ENCODE assay signal across 8 cellular contexts in genomic region chr12:109927622-109928021, GRCh38. TPM values are rescaled to one million over a fixed set of nuclear protein-coding genes. Genes with fewer than 3 reads are reported as not detected.
A peak's percentile ranks its signal among the peaks of the same experiment; 100 is the strongest.
DNase-seq lines count a peak whose midpoint lies in the region; ATAC-seq and TF ChIP-seq lines count a peak whose summit lies in the region.

No MANE protein-coding gene starts in this region.

- no peaks in the 10 kb centered on the region for H3K9me3 Mint-ChIP-seq in activated naive CD4-positive, alpha-beta T cell treated with anti-CD3 and anti-CD28 coated beads, Interleukin-2, amount 50 U/mL, for 24 hours
- H3K9me3 Mint-ChIP-seq in stimulated activated naive B cell treated with anti-CD40 and anti-IgM and Interleukin-4, amounts not matched to agents 10 μg/mL and 1 μg/mL and 100 μg/mL, for 72 hours, result no peaks in the 10 kb centered on the region

- no peak for TF ChIP-seq POLR2A in Peyer's patch (IDR thresholded peaks at IDR 0.05)

- H3K27me3 ChIP-seq in A673 (replicated peaks; ENCODE audit: insufficient read depth, low read depth, low read length, poor library complexity) (no peaks in the 10 kb centered on the region), Peyer's patch (no peaks in the 10 kb centered on the region)

- TF ChIP-seq CTCF in A673 (conservative IDR thresholded peaks at IDR 0.05; ENCODE audit: low read depth, low read length) (peak; percentile 73), GM13976 (IDR thresholded peaks at IDR 0.05; ENCODE audit: borderline replicate concordance, control extremely low read depth, extremely low read depth, insufficient read depth, missing control alignments) (peak; percentile 20), Peyer's patch (IDR thresholded peaks at IDR 0.05) (peak in 5 of 6 experiments; percentile 31 to 70 (median 62))

- intact Hi-C loops in A673 (cut with micrococcal nuclease; ENCODE audit: unreplicated experiment), result loop anchor here (1.0 kb wide), 1 partner anchor 74 kb away; no protein-coding TSS in a partner anchor

- no peaks in the 10 kb centered on the region for H3K27me3 Mint-ChIP-seq in activated naive CD4-positive, alpha-beta T cell treated with anti-CD3 and anti-CD28 coated beads, Interleukin-2, amount 50 U/mL, for 24 hours
- H3K27me3 Mint-ChIP-seq in stimulated activated naive B cell treated with anti-CD40 and anti-IgM and Interleukin-4, amounts not matched to agents 10 μg/mL and 1 μg/mL and 100 μg/mL, for 72 hours, result no peaks in the 10 kb centered on the region

- DNase-seq in A673 (ENCODE audit: low spot score) (peak; percentile 63), GM13976 (ENCODE audit: low spot score) (peak; percentile 74), Peyer's patch (peak in 1 of 3 donors; percentile 73), iPS-NIHi11 (ENCODE audit: low spot score) (peak; percentile 78), NCI-H2029 (lab: John Stamatoyannopoulos, UW) (no peak)
- no peak for DNase-seq in stimulated activated naive B cell treated with anti-CD40 and anti-IgM and Interleukin-4, amounts not matched to agents 10 μg/mL and 1 μg/mL and 100 μg/mL, for 72 hours

- no peaks in the 10 kb centered on the region for H3K9me3 ChIP-seq in A673 (ENCODE audit: low read depth, low read length, poor library complexity, severe bottlenecking)
- H3K9me3 ChIP-seq in Peyer's patch, result no peaks in the 10 kb centered on the region

- H3K4me3 ChIP-seq in A673 (ENCODE audit: low read depth, low read length, poor library complexity, severe bottlenecking), result no peak overlapping the region
- no peak overlapping the region for H3K4me3 ChIP-seq in Peyer's patch

- POLR2A ChIA-PET in A673 (lab: Charles Lee; ENCODE audit: low non-redundant PET), result no interaction called here

- peak; percentile 60 to 75 for ATAC-seq in stimulated activated naive B cell treated with anti-CD40 and anti-IgM and Interleukin-4, amounts not matched to agents 10 μg/mL and 1 μg/mL and 100 μg/mL, for 72 hours (replicated peaks)
- ATAC-seq in HG03469 (IDR thresholded peaks at IDR 0.05; ENCODE audit: unreplicated experiment), result no peak

- peaks cover 7% of the 10 kb centered on the region for H3K36me3 Mint-ChIP-seq in activated naive CD4-positive, alpha-beta T cell treated with anti-CD3 and anti-CD28 coated beads, Interleukin-2, amount 50 U/mL, for 24 hours
- peaks cover 27 to 41% of the 10 kb centered on the region in 2 donors for H3K36me3 Mint-ChIP-seq in stimulated activated naive B cell treated with anti-CD40 and anti-IgM and Interleukin-4, amounts not matched to agents 10 μg/mL and 1 μg/mL and 100 μg/mL, for 72 hours

- CTCF ChIA-PET in A673 (lab: Charles Lee), result interaction anchor here (0.6 kb wide), 2 partner anchors 74 to 365 kb away, joined by 3 to 4 read pairs; no protein-coding TSS in a partner anchor

- no peak overlapping the region for H3K4me3 Mint-ChIP-seq in activated naive CD4-positive, alpha-beta T cell treated with anti-CD3 and anti-CD28 coated beads, Interleukin-2, amount 50 U/mL, for 24 hours
- no peak overlapping the region for H3K4me3 Mint-ChIP-seq in stimulated activated naive B cell treated with anti-CD40 and anti-IgM and Interleukin-4, amounts not matched to agents 10 μg/mL and 1 μg/mL and 100 μg/mL, for 72 hours

- H3K27ac ChIP-seq in A673 (ENCODE audit: low read depth, low read length, poor library complexity, severe bottlenecking) (no peak overlapping the region), Peyer's patch (no peak overlapping the region)

- in situ Hi-C loops in GM13976 (cut with MboI; ENCODE audit: low sequenced_read_pairs, unreplicated experiment), result no loop called here

- no TSS peak for BruUV-seq in A673 (replicated peaks; lab: Mats Ljungman, UMichigan)

- peaks cover 12% of the 10 kb centered on the region for H3K36me3 ChIP-seq in A673 (ENCODE audit: insufficient read depth, low read length, poor library complexity, severe bottlenecking)
- H3K36me3 ChIP-seq in Peyer's patch, result peaks cover 0 to 50% (median 0%) of the 10 kb centered on the region in 3 donors

- no peaks in the 10 kb centered on the region for H3K4me1 ChIP-seq in A673 (ENCODE audit: insufficient read depth, low read length, poor library complexity, severe bottlenecking)
- no peaks in the 10 kb centered on the region for H3K4me1 ChIP-seq in Peyer's patch

- H3K4me1 Mint-ChIP-seq in activated naive CD4-positive, alpha-beta T cell treated with anti-CD3 and anti-CD28 coated beads, Interleukin-2, amount 50 U/mL, for 24 hours, result peaks cover 7% of the 10 kb centered on the region
- no peaks in the 10 kb centered on the region for H3K4me1 Mint-ChIP-seq in stimulated activated naive B cell treated with anti-CD40 and anti-IgM and Interleukin-4, amounts not matched to agents 10 μg/mL and 1 μg/mL and 100 μg/mL, for 72 hours

- peak overlapping the region; percentile 46 for H3K27ac Mint-ChIP-seq in activated naive CD4-positive, alpha-beta T cell treated with anti-CD3 and anti-CD28 coated beads, Interleukin-2, amount 50 U/mL, for 24 hours
- no peak overlapping the region for H3K27ac Mint-ChIP-seq in stimulated activated naive B cell treated with anti-CD40 and anti-IgM and Interleukin-4, amounts not matched to agents 10 μg/mL and 1 μg/mL and 100 μg/mL, for 72 hours

RNA-seq across cellular contexts. Expression of gene TCHP, which starts 27.5 kb away (rescaled TPM):
- total RNA-seq in A673 (2021) (33.4 and 40.4 TPM in 2 replicates), Peyer's patch (100 to 1,000 TPM in 1 of 4 donors, 10 to 100 TPM in 3; 23.9 to 120 (median 36.3) TPM)

RNA-seq across cellular contexts. Expression of gene GLTP, which starts 47.3 kb away (rescaled TPM):
- total RNA-seq in A673 (2021) (20.2 and 20.7 TPM in 2 replicates), Peyer's patch (100 to 1,000 TPM in 3 of 4 donors, 10 to 100 TPM in 1; 27.2 to 149 (median 141) TPM)

Comparison
In these comparisons a context has a peak if more than half of its experiments do, and no peak if none do; other contexts are left out.
1. DNase-seq: peak in A673 (single experiment), GM13976 (single experiment) and iPS-NIHi11 (single experiment); none in stimulated activated naive B cell treated with anti-CD40 and anti-IgM and Interleukin-4, amounts not matched to agents 10 μg/mL and 1 μg/mL and 100 μg/mL, for 72 hours (single experiment) and NCI-H2029 (single experiment).
2. CTCF ChIP-seq: peak in every context shown above with its lines; median percentile 73 in A673; 62 in Peyer's patch; 20 in GM13976.